In the genomic region with DNA sequence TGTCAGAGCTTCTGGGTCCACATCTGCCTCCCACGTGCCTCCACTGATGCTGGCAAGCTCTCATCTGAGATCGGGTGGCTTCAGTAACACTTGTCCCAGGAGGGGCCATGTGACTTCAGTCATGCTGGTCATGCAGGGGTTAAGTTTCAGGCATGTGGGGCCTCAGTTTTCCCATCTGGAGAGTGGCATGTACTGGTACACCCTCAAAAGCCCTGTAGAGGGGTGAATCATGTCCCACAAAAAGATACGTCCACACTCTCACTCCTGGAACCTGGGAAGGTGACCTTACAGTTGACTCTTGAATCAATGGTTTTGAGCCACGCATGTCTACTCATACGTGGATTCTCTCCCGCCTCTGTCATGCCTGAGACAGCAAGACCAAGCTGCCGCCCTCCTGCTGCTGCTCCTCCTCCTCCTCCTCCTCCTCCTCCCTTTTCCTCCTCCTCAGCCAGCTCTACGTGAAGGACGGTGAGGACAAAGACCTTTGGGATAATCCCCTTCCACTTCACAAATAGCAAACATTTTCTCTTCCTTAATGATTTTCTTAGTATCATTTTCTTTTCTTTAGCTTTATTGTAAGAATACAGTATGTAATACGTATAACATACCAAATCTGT, we compare ENCODE assay signal across 30 cellular contexts. TPM values are rescaled to one million over a fixed set of nuclear protein-coding genes. Genes with fewer than 3 reads are reported as not detected.
DNase-seq lines count a peak whose midpoint lies in the region; ATAC-seq and TF ChIP-seq lines count a peak whose summit lies in the region.
"Had no signal": no experiment of that assay in that cellular context is flagged by ENCODE, and none has a peak within 500 bp of the region (broad histone marks: within the 10 kb centered on the region; RNA-seq: fewer than 3 reads in every experiment).

No MANE protein-coding gene starts in this region.

- POLR2A ChIA-PET in Caco-2 (lab: Charles Lee), result no interaction called here

- intact Hi-C loops in Caco-2 (cut with micrococcal nuclease; ENCODE audit: unreplicated experiment) (no loop called here), left ventricle myocardium superior (cut with micrococcal nuclease) (no loop called here)

- CTCF ChIA-PET in Caco-2 (lab: Charles Lee), result no interaction called here

- H3K27ac Mint-ChIP-seq in Caco-2 (ENCODE audit: unreplicated experiment) (peak overlapping the region; percentile 67), nephron progenitor cell (peak overlapping the region; percentile 3)
- H3K27ac Mint-ChIP-seq: activated CD8-positive, alpha-beta T cell treated with anti-CD3 and anti-CD28 coated beads for 36 hours; activated naive CD8-positive, alpha-beta T cell treated with anti-CD3 and anti-CD28 coated beads, Interleukin-2, amount 10 ng/mL, durations not matched to agents 7 days and 5 days; IgD-negative memory B cell; stimulated activated effector memory CD8-positive, alpha-beta T cell treated with anti-CD3 and anti-CD28 coated beads, Interleukin-12 subunit alpha, Interleukin-12 subunit beta, amount 100 ng/mL, for 72 hours had no signal

- 48 to 53% methylated on average over 9 to 10 of the region's 10 CpGs for WGBS in ectodermal cell, 2 experiments

- H3K27me3 Mint-ChIP-seq in Caco-2 (ENCODE audit: insufficient read depth, unreplicated experiment) (no peaks in the 10 kb centered on the region), nephron progenitor cell (ENCODE audit: low read depth, poor library complexity) (peaks cover 6% of the 10 kb centered on the region)
- H3K27me3 Mint-ChIP-seq: activated CD8-positive, alpha-beta T cell treated with anti-CD3 and anti-CD28 coated beads for 36 hours; activated naive CD8-positive, alpha-beta T cell treated with anti-CD3 and anti-CD28 coated beads, Interleukin-2, amount 10 ng/mL, durations not matched to agents 7 days and 5 days; IgD-negative memory B cell had no signal

- BruUV-seq in Caco-2 (replicated peaks; lab: Mats Ljungman, UMichigan), result no TSS peak

- H3K4me1 Mint-ChIP-seq in Caco-2 (ENCODE audit: low read depth, unreplicated experiment) (peaks cover 25% of the 10 kb centered on the region), nephron progenitor cell (peaks cover 62% of the 10 kb centered on the region)
- H3K4me1 Mint-ChIP-seq: activated naive CD8-positive, alpha-beta T cell treated with anti-CD3 and anti-CD28 coated beads, Interleukin-2, amount 10 ng/mL, durations not matched to agents 7 days and 5 days; IgD-negative memory B cell; stimulated activated effector memory CD8-positive, alpha-beta T cell treated with anti-CD3 and anti-CD28 coated beads, Interleukin-12 subunit alpha, Interleukin-12 subunit beta, amount 100 ng/mL, for 72 hours had no signal

- H3K27me3 ChIP-seq in Caco-2 (replicated peaks; ENCODE audit: control insufficient read depth, insufficient read depth, low read length) (no peaks in the 10 kb centered on the region), ectodermal cell (ENCODE audit: control insufficient read depth, insufficient read depth, low read length, poor library complexity, severe bottlenecking) (no peaks in the 10 kb centered on the region)
- H3K27me3 ChIP-seq: BE2C, heart right ventricle, SJSA1, upper lobe of left lung had no signal

- H3K4me3 Mint-ChIP-seq in Caco-2 (ENCODE audit: unreplicated experiment), result peak overlapping the region; percentile 14
- H3K4me3 Mint-ChIP-seq in nephron progenitor cell, result no peak overlapping the region
- H3K4me3 Mint-ChIP-seq: activated CD8-positive, alpha-beta T cell treated with anti-CD3 and anti-CD28 coated beads for 36 hours; activated naive CD8-positive, alpha-beta T cell treated with anti-CD3 and anti-CD28 coated beads, Interleukin-2, amount 10 ng/mL, durations not matched to agents 7 days and 5 days; IgD-negative memory B cell; neural crest cell; stimulated activated effector memory CD8-positive, alpha-beta T cell treated with anti-CD3 and anti-CD28 coated beads, Interleukin-12 subunit alpha, Interleukin-12 subunit beta, amount 100 ng/mL, for 72 hours had no signal

- ATAC-seq in left ventricle myocardium superior, result no peak
- ATAC-seq: activated CD8-positive, alpha-beta T cell treated with anti-CD3 and anti-CD28 coated beads for 36 hours; foreskin keratinocyte; heart right ventricle; left cardiac atrium; sciatic nerve; stimulated activated effector memory CD8-positive, alpha-beta T cell treated with anti-CD3 and anti-CD28 coated beads, Interleukin-12 subunit alpha, Interleukin-12 subunit beta, amount 100 ng/mL, for 72 hours had no signal

- peak overlapping the region; percentile 36 for H3K27ac ChIP-seq in ectodermal cell (ENCODE audit: insufficient read depth, low read depth, low read length, poor library complexity, severe bottlenecking)
- H3K27ac ChIP-seq: foreskin keratinocyte, heart right ventricle, SJSA1, upper lobe of left lung had no signal

- H3K4me3 ChIP-seq in Caco-2 (ENCODE audit: low read depth, low read length) (no peak overlapping the region), ectodermal cell (ENCODE audit: insufficient read depth, low read depth, low read length) (no peak overlapping the region)
- H3K4me3 ChIP-seq: heart right ventricle, SJSA1, upper lobe of left lung had no signal

- H3K4me1 ChIP-seq in Caco-2, result peaks cover 66% of the 10 kb centered on the region
- H3K4me1 ChIP-seq in ectodermal cell (ENCODE audit: control insufficient read depth, insufficient read depth, low read length), result peaks cover 24% of the 10 kb centered on the region
- H3K4me1 ChIP-seq: foreskin keratinocyte had no signal

- no peak for TF ChIP-seq CTCF in Caco-2 (IDR thresholded peaks at IDR 0.05; ENCODE audit: insufficient read depth in 1 of 2, low read depth in 1 of 2, low read length in 1 of 2, severe bottlenecking in 1 of 2, unreplicated experiment in 1 of 2)
- TF ChIP-seq CTCF in nephron progenitor cell (IDR thresholded peaks at IDR 0.05), result no peak

- H3K36me3 ChIP-seq in Caco-2 (ENCODE audit: control insufficient read depth, insufficient read depth, low read length), result no peaks in the 10 kb centered on the region
- no peaks in the 10 kb centered on the region for H3K36me3 ChIP-seq in ectodermal cell (ENCODE audit: control insufficient read depth, insufficient read depth, low read length)
- H3K36me3 ChIP-seq: BE2C, heart right ventricle, SJSA1, upper lobe of left lung had no signal

- H3K9me3 Mint-ChIP-seq in Caco-2 (ENCODE audit: unreplicated experiment) (no peaks in the 10 kb centered on the region), nephron progenitor cell (no peaks in the 10 kb centered on the region)
- H3K9me3 Mint-ChIP-seq: activated CD8-positive, alpha-beta T cell treated with anti-CD3 and anti-CD28 coated beads for 36 hours; activated naive CD8-positive, alpha-beta T cell treated with anti-CD3 and anti-CD28 coated beads, Interleukin-2, amount 10 ng/mL, durations not matched to agents 7 days and 5 days; IgD-negative memory B cell; neural crest cell; stimulated activated effector memory CD8-positive, alpha-beta T cell treated with anti-CD3 and anti-CD28 coated beads, Interleukin-12 subunit alpha, Interleukin-12 subunit beta, amount 100 ng/mL, for 72 hours had no signal

- no peaks in the 10 kb centered on the region for H3K9me3 ChIP-seq in Caco-2
- H3K9me3 ChIP-seq in ectodermal cell (ENCODE audit: control insufficient read depth, low read length), result no peaks in the 10 kb centered on the region
- H3K9me3 ChIP-seq: BE2C, heart right ventricle, SJSA1, upper lobe of left lung had no signal

- H3K36me3 Mint-ChIP-seq in Caco-2 (ENCODE audit: insufficient read depth, unreplicated experiment) (peaks cover 12% of the 10 kb centered on the region), nephron progenitor cell (ENCODE audit: low read depth) (peaks cover 6% of the 10 kb centered on the region)
- H3K36me3 Mint-ChIP-seq: activated naive CD8-positive, alpha-beta T cell treated with anti-CD3 and anti-CD28 coated beads, Interleukin-2, amount 10 ng/mL, durations not matched to agents 7 days and 5 days; stimulated activated effector memory CD8-positive, alpha-beta T cell treated with anti-CD3 and anti-CD28 coated beads, Interleukin-12 subunit alpha, Interleukin-12 subunit beta, amount 100 ng/mL, for 72 hours had no signal

- DNase-seq in Caco-2, result no peak
- peak; percentile 69 for DNase-seq in NCI-H82 (lab: John Stamatoyannopoulos, UW)
- DNase-seq in nephron progenitor cell, result no peak
- DNase-seq in ecto neural progenitor cell (ENCODE audit: low spot score), result no peak
- DNase-seq in midbrain (lab: John Stamatoyannopoulos, UW), result no peak
- DNase-seq in HCEC 1CT, result no peak
- no peak for DNase-seq in left ventricle myocardium superior
- DNase-seq: activated CD8-positive, alpha-beta T cell treated with anti-CD3 and anti-CD28 coated beads for 36 hours; activated naive CD8-positive, alpha-beta T cell treated with anti-CD3 and anti-CD28 coated beads, Interleukin-2, amount 10 ng/mL, durations not matched to agents 7 days and 5 days; DND-41; effector CD4-positive, alpha-beta T cell; foreskin keratinocyte; heart right ventricle; left cardiac atrium; mammary epithelial cell; NCI-H1092 treated with DMSO at 0.1 percent for 48 hours; NCI-H1930; NCI-H526 treated with DMSO at 0.1 percent for 48 hours; RPMI8226; stimulated activated CD4-positive, alpha-beta T cell treated with anti-CD3 and anti-CD28 coated beads, Interleukin-4, amount 100 ng/mL, for 24 hours; T-helper 1 cell had no signal

RNA-seq across cellular contexts. Expression of a gene that starts 53.7 kb away (rescaled TPM):
- total RNA-seq in Caco-2 (2022) (0.14 and 0.16 TPM in 2 replicates), left ventricle myocardium superior (not detected)
- not detected for polyA plus RNA-seq in ectodermal cell (2013, experiment 1 of 4)
- not detected for polyA plus RNA-seq in ectodermal cell (2013, experiment 2 of 4)
- not detected for polyA plus RNA-seq in ectodermal cell (2013, experiment 3 of 4)
- not detected for polyA plus RNA-seq in ectodermal cell (2013, experiment 4 of 4)
- total RNA-seq: activated CD8-positive, alpha-beta T cell treated with anti-CD3 and anti-CD28 coated beads for 36 hours; activated naive CD8-positive, alpha-beta T cell treated with anti-CD3 and anti-CD28 coated beads, Interleukin-2, amount 10 ng/mL, durations not matched to agents 7 days and 5 days; epithelial cell of proximal tubule; foreskin keratinocyte; neural crest cell; SJSA1 had no signal
- polyA plus RNA-seq: foreskin keratinocyte, IgD-negative memory B cell, mammary epithelial cell had no signal

RNA-seq across cellular contexts. Expression of a gene that starts 54.0 kb away (rescaled TPM):
- total RNA-seq in Caco-2 (2022), result 12.0 and 13.8 TPM in 2 replicates
- 27.0 TPM for polyA plus RNA-seq in ectodermal cell (2013, experiment 1 of 4)
- polyA plus RNA-seq in ectodermal cell (2013, experiment 2 of 4), result 29.4 TPM
- 22.2 TPM for polyA plus RNA-seq in ectodermal cell (2013, experiment 3 of 4)
- 24.1 TPM for polyA plus RNA-seq in ectodermal cell (2013, experiment 4 of 4)
- 10.3 TPM for total RNA-seq in left ventricle myocardium superior
